ENCODE assay signal across 21 cellular contexts in the genomic region with DNA sequence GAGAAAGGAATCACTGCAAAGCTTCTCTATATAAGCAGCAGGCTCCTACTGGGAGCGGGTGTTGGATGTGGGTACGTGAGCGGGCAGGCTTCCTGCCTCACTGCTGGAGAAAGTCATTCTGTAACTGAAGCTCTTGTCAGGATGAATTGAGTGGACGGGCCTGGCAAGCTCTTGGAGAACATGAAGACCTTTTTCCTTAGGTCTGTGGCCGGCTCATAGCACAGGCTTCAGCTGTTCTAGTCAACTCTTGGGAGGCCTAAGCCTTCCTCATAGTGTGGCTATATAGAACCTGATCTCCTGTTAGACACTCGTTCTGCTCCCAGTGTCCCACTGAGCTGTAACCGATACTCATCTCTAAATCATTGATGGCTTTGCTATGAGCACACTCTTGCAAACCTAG.
DNase-seq lines count a peak whose midpoint lies in the region; ATAC-seq, FAIRE-seq and TF ChIP-seq lines count a peak whose summit lies in the region.
"Had no signal": no experiment of that assay in that cellular context is flagged by ENCODE, and none has a peak within 500 bp of the region (broad histone marks: within the 10 kb centered on the region; RNA-seq: fewer than 3 reads in every experiment).

No MANE protein-coding gene starts in this region.

- no peaks in the 10 kb centered on the region for H3K36me3 ChIP-seq in HepG2 (replicated peaks in 1 of 2; ENCODE audit: control insufficient read depth in 1 of 2, insufficient read depth in 2 of 2, low read length in 2 of 2)
- H3K36me3 ChIP-seq in right lobe of liver = no peaks in the 10 kb centered on the region
- H3K36me3 ChIP-seq in H1 (ENCODE audit: control insufficient read depth in 2 of 4, insufficient read depth in 4 of 4, low read length in 3 of 4) = no peaks in the 10 kb centered on the region
- H3K36me3 ChIP-seq in thyroid gland = no peaks in the 10 kb centered on the region
- H3K36me3 ChIP-seq: BLaER1 had no signal

- no peak overlapping the region for H4K8ac ChIP-seq in H1 (ENCODE audit: extremely low read depth, insufficient read depth, low read length)

- peaks cover 3% of the 10 kb centered on the region for H3K9me3 Mint-ChIP-seq in nephron
- H3K9me3 Mint-ChIP-seq: CD8-positive, alpha-beta T cell had no signal

- H3K79me1 ChIP-seq in H1 (ENCODE audit: low read depth, low read length) = no peaks in the 10 kb centered on the region

- intact Hi-C loops in HepG2 (cut with micrococcal nuclease; ENCODE audit: unreplicated experiment) (no loop called here), right lobe of liver (cut with DNase I) (no loop called here), thyroid gland (cut with DNase I) (no loop called here)

- POLR2A ChIA-PET in HepG2 (lab: Yijun Ruan, JAX) = no interaction called here
- POLR2A ChIA-PET in H1 (lab: Charles Lee; ENCODE audit: partially characterized antibody) = no interaction called here

- H2AFZ ChIP-seq in HepG2 (ENCODE audit: low read length) (no peak overlapping the region), H1 (ENCODE audit: low read length) (no peak overlapping the region)

- H3K4me1 ChIP-seq in HepG2 (ENCODE audit: insufficient read depth, low read length) = no peaks in the 10 kb centered on the region
- no peaks in the 10 kb centered on the region for H3K4me1 ChIP-seq in right lobe of liver
- H3K4me1 ChIP-seq in H1 (replicated peaks in 1 of 4; ENCODE audit: control insufficient read depth in 3 of 4, insufficient read depth in 4 of 4, low read length in 3 of 4) = peaks cover 0 to 7% (median under 1%) of the 10 kb centered on the region in 4 experiments; a peak in 2 of 7 replicates
- H3K4me1 ChIP-seq in thyroid gland = peaks cover 6 to 19% of the 10 kb centered on the region in 2 donors
- H3K4me1 ChIP-seq: BLaER1 had no signal

- DNase-seq in HepG2 (ENCODE audit: low spot score) (no peak), right lobe of liver (no peak), H1 (ENCODE audit: low read depth in 1 of 2, low spot score in 2 of 2) (no peak), thyroid gland (no peak)
- DNase-seq: 8988T; CD8-positive, alpha-beta T cell; DMS 273 treated with DMSO at 0.1 percent for 48 hours; DND-41; EL; GOT3; H9; IMR-90 had no signal

- H4K20me1 ChIP-seq in HepG2 (ENCODE audit: insufficient read depth, low read length) = no peaks in the 10 kb centered on the region
- H4K20me1 ChIP-seq in H1 (replicated peaks in 1 of 2; ENCODE audit: control insufficient read depth in 1 of 2, insufficient read depth in 2 of 2, low read length in 2 of 2) = no peaks in the 10 kb centered on the region
- H4K20me1 ChIP-seq: BLaER1 had no signal

- H2BK20ac ChIP-seq in H1 (ENCODE audit: low read length) = no peak overlapping the region

- no peak for TF ChIP-seq EP300 in HepG2 (IDR thresholded peaks at IDR 0.05; ENCODE audit: low read depth in 2 of 2, low read length in 2 of 2)
- TF ChIP-seq EP300 in HepG2 (CRISPR knock-in tag; IDR thresholded peaks at IDR 0.05; ENCODE audit: borderline replicate concordance) = no peak
- TF ChIP-seq EP300 in H1 (IDR thresholded peaks at IDR 0.05; ENCODE audit: borderline replicate concordance in 1 of 2, low read depth in 2 of 2, low read length in 2 of 2) = no peak

- peaks cover 31% of the 10 kb centered on the region for H3K4me1 Mint-ChIP-seq in nephron

- no TSS peak for BruUV-seq in HepG2 (replicated peaks; lab: Mats Ljungman, UMichigan)

- no peak overlapping the region for H3K56ac ChIP-seq in H1 (replicated peaks; ENCODE audit: insufficient read length, low read depth, low read length)

- H3K27ac Mint-ChIP-seq in nephron = peak overlapping the region; percentile 20 to 68 (median 68)
- H3K27ac Mint-ChIP-seq: CD8-positive, alpha-beta T cell had no signal

- no peak overlapping the region for H3K14ac ChIP-seq in H1 (ENCODE audit: insufficient read length)

- H4K91ac ChIP-seq in H1 (replicated peaks; ENCODE audit: insufficient read length, low read length) = no peak overlapping the region

- no peaks in the 10 kb centered on the region for H3K23me2 ChIP-seq in H1 (ENCODE audit: low read depth, low read length)

- in situ Hi-C loops in HepG2 (cut with HindIII; ENCODE audit: extremely low pct_ligation_motif_present, low pct_unique_long_range_greater_than_20kb) = no loop called here

- H3K27ac ChIP-seq in HepG2 (ENCODE audit: extremely low read length, insufficient read depth, low read length) (no peak overlapping the region), right lobe of liver (no peak overlapping the region), H1 (ENCODE audit: low read depth, low read length) (no peak overlapping the region), thyroid gland (peak overlapping the region; percentile 70 to 73 (median 73))
- H3K27ac ChIP-seq: BLaER1, HL-60 had no signal

- H3K23ac ChIP-seq in H1 (ENCODE audit: insufficient read length) = no peak overlapping the region

- no peak overlapping the region for H3K4me2 ChIP-seq in HepG2 (ENCODE audit: low read depth, low read length)
- H3K4me2 ChIP-seq in H1 (ENCODE audit: insufficient read depth in 1 of 2, low read depth in 2 of 2, low read length in 2 of 2) = no peak overlapping the region
- H3K4me2 ChIP-seq: BLaER1 had no signal

- TF ChIP-seq CTCF in HepG2 (CRISPR knock-in tag; IDR thresholded peaks at IDR 0.05) = no peak
- no peak for TF ChIP-seq CTCF in right lobe of liver (IDR thresholded peaks at IDR 0.05)
- TF ChIP-seq CTCF in H1 (IDR thresholded peaks at IDR 0.05; ENCODE audit: control extremely low read depth in 1 of 3, insufficient read depth in 1 of 3, low read depth in 1 of 3, low read length in 3 of 3) = no peak
- no peak for TF ChIP-seq CTCF in nephron (IDR thresholded peaks at IDR 0.05; ENCODE audit: unreplicated experiment in 3 of 3)
- TF ChIP-seq CTCF in thyroid gland (IDR thresholded peaks at IDR 0.05) = no peak

- H3K27me3 Mint-ChIP-seq in nephron (ENCODE audit: low read depth) = no peaks in the 10 kb centered on the region

- H3K4me3 ChIP-seq in HepG2 (replicated peaks in 1 of 3; ENCODE audit: insufficient read depth in 1 of 3, low read depth in 2 of 3, low read length in 3 of 3) = no peak overlapping the region
- no peak overlapping the region for H3K4me3 ChIP-seq in right lobe of liver
- no peak overlapping the region for H3K4me3 ChIP-seq in H1 (ENCODE audit: extremely low read depth in 1 of 4, insufficient read depth in 2 of 4, low read depth in 3 of 4, low read length in 4 of 4)
- no peak overlapping the region for H3K4me3 ChIP-seq in thyroid gland (replicated peaks in 1 of 3)
- H3K4me3 ChIP-seq: BLaER1, GM12878, K562 had no signal

- H2BK120ac ChIP-seq in H1 (replicated peaks; ENCODE audit: low read depth, low read length) = no peak overlapping the region

- no peak overlapping the region for H3K18ac ChIP-seq in H1 (ENCODE audit: extremely low read depth, low read length)

- no peak overlapping the region for H2AK5ac ChIP-seq in H1 (ENCODE audit: low read depth, low read length)

- no peaks in the 10 kb centered on the region for H3K79me2 ChIP-seq in HepG2 (ENCODE audit: insufficient read depth, low read length)
- no peaks in the 10 kb centered on the region for H3K79me2 ChIP-seq in H1 (ENCODE audit: control insufficient read depth in 1 of 2, insufficient read depth in 2 of 2, low read length in 2 of 2)

- H2BK5ac ChIP-seq in H1 (ENCODE audit: low read depth, low read length) = no peak overlapping the region

- 90% methylated on average over 2 of the region's 7 CpGs for WGBS in HepG2 (ENCODE audit: low lambda C conversion rate)
- 67% methylated on average over 1 of the region's 7 CpGs for WGBS in right lobe of liver (ENCODE audit: insufficient coverage, low coverage, low lambda C conversion rate, missing lambda C conversion rate)
- 97% methylated on average over 7 of the region's 7 CpGs; no CpG with 5 or more reads in 1 of the 2 experiments for WGBS in H1 (ENCODE audit: extremely low coverage in 1 of 2, insufficient coverage in 1 of 2, insufficient read length in 1 of 2, insufficient replicate concordance in 2 of 2, low coverage in 1 of 2, low lambda C conversion rate in 2 of 2, missing lambda C conversion rate in 1 of 2), 2 experiments
- WGBS in thyroid gland, 2 donors = 94% methylated on average over 5 of the region's 7 CpGs; no CpG with 5 or more reads in 1 of the 2 donors

- H4K5ac ChIP-seq in H1 (ENCODE audit: insufficient read length, low read depth, low read length) = no peak overlapping the region

- FAIRE-seq in HepG2 (lab: Jason Lieb, UNC) (no peak), H1 (lab: Jason Lieb, UNC) (no peak)
- FAIRE-seq: GM12878, K562 had no signal

- TF ChIP-seq RAD21 in HepG2 (CRISPR knock-in tag; IDR thresholded peaks at IDR 0.05) (no peak), H1 (IDR thresholded peaks at IDR 0.05 in 1 of 2, conservative IDR thresholded peaks at IDR 0.05 in 1 of 2; ENCODE audit: low read depth in 2 of 2, low read length in 2 of 2) (no peak)

- no peaks in the 10 kb centered on the region for H3K27me3 ChIP-seq in HepG2 (ENCODE audit: control insufficient read depth in 1 of 2, insufficient read depth in 2 of 2, low read length in 2 of 2)
- H3K27me3 ChIP-seq in right lobe of liver = no peaks in the 10 kb centered on the region
- H3K27me3 ChIP-seq in H1 (replicated peaks in 1 of 4; ENCODE audit: control insufficient read depth in 3 of 4, extremely low read depth in 1 of 4, insufficient read depth in 3 of 4, low read length in 3 of 4) = no peaks in the 10 kb centered on the region
- no peaks in the 10 kb centered on the region for H3K27me3 ChIP-seq in thyroid gland

- H3K9me3 ChIP-seq in HepG2 (ENCODE audit: low read length) (no peaks in the 10 kb centered on the region), right lobe of liver (no peaks in the 10 kb centered on the region), H1 (ENCODE audit: insufficient read depth in 2 of 2, low read depth in 1 of 2, low read length in 1 of 2) (no peaks in the 10 kb centered on the region), thyroid gland (no peaks in the 10 kb centered on the region)
- H3K9me3 ChIP-seq: BLaER1 had no signal

- CTCF ChIA-PET in HepG2 (lab: Yijun Ruan, JAX; ENCODE audit: low intra/inter-chr PET ratio, low total read pairs) (no interaction called here), H1 (lab: Charles Lee; ENCODE audit: partially characterized antibody) (interaction anchor here (0.7 kb wide), 1 partner anchor 11 kb away, joined by 3 read pairs; no protein-coding TSS in a partner anchor)

- H3K9ac ChIP-seq in HepG2 (ENCODE audit: insufficient read depth, low read depth, low read length) (no peak overlapping the region), H1 (replicated peaks in 1 of 4; ENCODE audit: extremely low read depth in 1 of 4, low read depth in 3 of 4, low read length in 3 of 4) (no peak overlapping the region)
- H3K9ac ChIP-seq: BLaER1 had no signal

- no peak overlapping the region for H2BK15ac ChIP-seq in H1 (ENCODE audit: low read length)

- 0 out of 2 replicates have a peak overlapping the region, but pooled peaks have one; percentile 17 for H2BK12ac ChIP-seq in H1 (ENCODE audit: low read depth, low read length)

- H3K4ac ChIP-seq in H1 (replicated peaks; ENCODE audit: insufficient read length, low read depth, low read length) = no peak overlapping the region

- no peaks in the 10 kb centered on the region for H3K36me3 Mint-ChIP-seq in nephron (ENCODE audit: low read depth)
- H3K36me3 Mint-ChIP-seq: CD14-positive monocyte; CD8-positive, alpha-beta T cell had no signal

- H3K4me3 Mint-ChIP-seq in nephron = no peak overlapping the region
- H3K4me3 Mint-ChIP-seq: CD14-positive monocyte; CD8-positive, alpha-beta T cell; H9 had no signal

- ATAC-seq in HepG2 (peak; percentile 16), right lobe of liver (no peak), GM18520 (IDR thresholded peaks at IDR 0.05; ENCODE audit: unreplicated experiment) (no peak), GM19328 (IDR thresholded peaks at IDR 0.05; ENCODE audit: unreplicated experiment) (no peak), GM19023 (IDR thresholded peaks at IDR 0.05; ENCODE audit: unreplicated experiment) (no peak)
- ATAC-seq: CD8-positive, alpha-beta T cell; GM12878; K562 had no signal

- TF ChIP-seq POLR2A in HepG2 (IDR thresholded peaks at IDR 0.05; ENCODE audit: insufficient read depth in 1 of 2, low read depth in 2 of 2, low read length in 2 of 2) = no peak
- no peak for TF ChIP-seq POLR2A in right lobe of liver (IDR thresholded peaks at IDR 0.05)
- TF ChIP-seq POLR2A in H1 (IDR thresholded peaks at IDR 0.05; ENCODE audit: control extremely low read depth in 1 of 2, low read depth in 2 of 2, low read length in 2 of 2) = no peak
- no peak for TF ChIP-seq POLR2A in thyroid gland (IDR thresholded peaks at IDR 0.05)

Comparison
In these comparisons a context has a peak if more than half of its experiments do, and no peak if none do; other contexts are left out.
1. H3K27ac ChIP-seq: peak in thyroid gland (3 of 3); none in HepG2 (single experiment), right lobe of liver (0 of 3) and H1 (single experiment).